Comparison of ENCODE assay signal across 9 cellular contexts in genomic region chr10:70493660-70494234, GRCh38. TPM values are rescaled to one million over a fixed set of nuclear protein-coding genes. Genes with fewer than 3 reads are reported as not detected.
A peak's percentile ranks its signal among the peaks of the same experiment; 100 is the strongest.
DNase-seq lines count a peak whose midpoint lies in the region; ATAC-seq and TF ChIP-seq lines count a peak whose summit lies in the region.
"Had no signal": no experiment of that assay in that cellular context is flagged by ENCODE, and none has a peak within 500 bp of the region (broad histone marks: within the 10 kb centered on the region; RNA-seq: fewer than 3 reads in every experiment).

No MANE protein-coding gene starts in this region.

- peaks cover 28% of the 10 kb centered on the region for H3K4me1 Mint-ChIP-seq in activated naive CD8-positive, alpha-beta T cell treated with anti-CD3 and anti-CD28 coated beads, Interleukin-2, amount 50 U/mL, for 24 hours
- peaks cover 27% of the 10 kb centered on the region for H3K4me1 Mint-ChIP-seq in activated T-cell treated with anti-CD3 and anti-CD28 coated beads, Interleukin-2, amount 50 U/mL, for 72 hours (ENCODE audit: low read depth)

- TF ChIP-seq CTCF in stomach (IDR thresholded peaks at IDR 0.05): no peak

- H3K9me3 ChIP-seq in BLaER1 treated with 17β-estradiol and CSF1 and Interleukin-3, amounts not matched to agents 10 nM and 100 nM (replicated peaks in 1 of 11): no peaks in the 10 kb centered on the region
- no peaks in the 10 kb centered on the region for H3K9me3 ChIP-seq in stomach
- no peaks in the 10 kb centered on the region for H3K9me3 ChIP-seq in GM23248 (ENCODE audit: low read depth)

- peak overlapping the region in 10 of 11 experiments; percentile 11 to 78 (median 70); a peak in 18 of 22 replicates for H3K9ac ChIP-seq in BLaER1 treated with 17β-estradiol and CSF1 and Interleukin-3, amounts not matched to agents 10 nM and 100 nM
- no peak overlapping the region for H3K9ac ChIP-seq in GM23248

- no peaks in the 10 kb centered on the region for H3K9me3 Mint-ChIP-seq in activated naive CD8-positive, alpha-beta T cell treated with anti-CD3 and anti-CD28 coated beads, Interleukin-2, amount 50 U/mL, for 24 hours
- H3K9me3 Mint-ChIP-seq in activated T-cell treated with anti-CD3 and anti-CD28 coated beads, Interleukin-2, amount 50 U/mL, for 72 hours: no peaks in the 10 kb centered on the region

- H3K4me2 ChIP-seq in BLaER1 treated with 17β-estradiol and CSF1 and Interleukin-3, amounts not matched to agents 10 nM and 100 nM: peak overlapping the region; percentile 82 to 99 (median 95)
- no peak overlapping the region for H3K4me2 ChIP-seq in GM23248 (ENCODE audit: unreplicated experiment)

- H4K20me1 ChIP-seq in BLaER1 treated with 17β-estradiol and CSF1 and Interleukin-3, amounts not matched to agents 10 nM and 100 nM: peaks cover 0 to 36% (median 2%) of the 10 kb centered on the region in 11 experiments; a peak in 7 of 22 replicates
- no peaks in the 10 kb centered on the region for H4K20me1 ChIP-seq in GM23248 (ENCODE audit: insufficient read depth)

- no peaks in the 10 kb centered on the region for H3K79me2 ChIP-seq in GM23248 (ENCODE audit: insufficient read depth)

- 33 to 54% (median 50%) methylated on average over 9 of the region's 9 CpGs for WGBS in stomach, 5 donors
- 74 to 76% methylated on average over 9 of the region's 9 CpGs for WGBS in GM23248 (ENCODE audit: low coverage in 1 of 2, low lambda C conversion rate in 2 of 2, missing lambda C conversion rate in 2 of 2), 2 experiments

- TF ChIP-seq EP300 in stomach (IDR thresholded peaks at IDR 0.05): no peak

- no peaks in the 10 kb centered on the region for H3K36me3 Mint-ChIP-seq in activated naive CD8-positive, alpha-beta T cell treated with anti-CD3 and anti-CD28 coated beads, Interleukin-2, amount 50 U/mL, for 24 hours (ENCODE audit: low read depth)
- H3K36me3 Mint-ChIP-seq in activated T-cell treated with anti-CD3 and anti-CD28 coated beads, Interleukin-2, amount 50 U/mL, for 72 hours (ENCODE audit: insufficient read depth in 2 of 2): no peaks in the 10 kb centered on the region

- H3K4me3 ChIP-seq in BLaER1 treated with 17β-estradiol and CSF1 and Interleukin-3, amounts not matched to agents 10 nM and 100 nM: peak overlapping the region in 8 of 10 experiments; percentile 28 to 64 (median 52); a peak in 16 of 20 replicates
- no peak overlapping the region for H3K4me3 ChIP-seq in stomach
- no peak overlapping the region for H3K4me3 ChIP-seq in GM23248

- no peaks in the 10 kb centered on the region for H3F3A ChIP-seq in GM23248 (ENCODE audit: insufficient read depth)

- no peak overlapping the region for H3K27ac Mint-ChIP-seq in activated naive CD8-positive, alpha-beta T cell treated with anti-CD3 and anti-CD28 coated beads, Interleukin-2, amount 50 U/mL, for 24 hours
- H3K27ac Mint-ChIP-seq in activated T-cell treated with anti-CD3 and anti-CD28 coated beads, Interleukin-2, amount 50 U/mL, for 72 hours: no peak overlapping the region

- no peak for TF ChIP-seq POLR2A in stomach (IDR thresholded peaks at IDR 0.05)

- ATAC-seq in GM19351 (IDR thresholded peaks at IDR 0.05; ENCODE audit: unreplicated experiment): peak; percentile 83
- ATAC-seq in HG03280 (IDR thresholded peaks at IDR 0.05; ENCODE audit: unreplicated experiment): peak; percentile 89
- no peak for ATAC-seq in activated naive CD8-positive, alpha-beta T cell treated with anti-CD3 and anti-CD28 coated beads, Interleukin-2, amount 50 U/mL, for 24 hours
- no peak for ATAC-seq in activated T-cell treated with anti-CD3 and anti-CD28 coated beads, Interleukin-2, amount 50 U/mL, for 72 hours (replicated peaks in 1 of 2)

- no peaks in the 10 kb centered on the region for H3K27me3 ChIP-seq in BLaER1 treated with 17β-estradiol and CSF1 and Interleukin-3, amounts not matched to agents 10 nM and 100 nM
- H3K27me3 ChIP-seq in stomach (no peaks in the 10 kb centered on the region), GM23248 (replicated peaks; ENCODE audit: insufficient read depth) (peaks cover 23% of the 10 kb centered on the region)

- peaks cover 63 to 100% (median 100%) of the 10 kb centered on the region in 10 experiments for H3K4me1 ChIP-seq in BLaER1 treated with 17β-estradiol and CSF1 and Interleukin-3, amounts not matched to agents 10 nM and 100 nM
- H3K4me1 ChIP-seq in stomach (peaks cover 0 to 55% (median 18%) of the 10 kb centered on the region in 4 donors), GM23248 (ENCODE audit: insufficient read depth) (no peaks in the 10 kb centered on the region)

- peak overlapping the region in 10 of 11 experiments; percentile 29 to 90 (median 84); a peak in 20 of 22 replicates for H3K27ac ChIP-seq in BLaER1 treated with 17β-estradiol and CSF1 and Interleukin-3, amounts not matched to agents 10 nM and 100 nM
- H3K27ac ChIP-seq in stomach (peak overlapping the region in 4 of 5 donors; percentile 17 to 77 (median 58)), GM23248 (no peak overlapping the region)

- no peaks in the 10 kb centered on the region for H3K9me2 ChIP-seq in GM23248 (ENCODE audit: insufficient read depth)

- intact Hi-C loops in stomach (cut with DNase I; ENCODE audit: low total_unique reads): no loop called here

- no peak overlapping the region for H2AFZ ChIP-seq in GM23248

- in situ Hi-C loops in GM23248 (cut with MboI): no loop called here

- H3K36me3 ChIP-seq in BLaER1 treated with 17β-estradiol and CSF1 and Interleukin-3, amounts not matched to agents 10 nM and 100 nM: no peaks in the 10 kb centered on the region
- H3K36me3 ChIP-seq in stomach (no peaks in the 10 kb centered on the region), GM23248 (ENCODE audit: low read depth) (no peaks in the 10 kb centered on the region)

- DNase-seq in activated naive CD8-positive, alpha-beta T cell treated with anti-CD3 and anti-CD28 coated beads, Interleukin-2, amount 50 U/mL, for 24 hours: peak; percentile 33
- DNase-seq in stomach (peak; percentile 38), GM23248 (no peak)
- DNase-seq in activated T-cell treated with anti-CD3 and anti-CD28 coated beads, Interleukin-2, amount 50 U/mL, for 72 hours: no peak
- no peak for DNase-seq in stimulated activated naive CD4-positive, alpha-beta T cell treated with Interleukin-2 at 50 U/mL for 16 hours (lab: John Stamatoyannopoulos, UW)

- H3K27me3 Mint-ChIP-seq in activated naive CD8-positive, alpha-beta T cell treated with anti-CD3 and anti-CD28 coated beads, Interleukin-2, amount 50 U/mL, for 24 hours: no peaks in the 10 kb centered on the region
- H3K27me3 Mint-ChIP-seq in activated T-cell treated with anti-CD3 and anti-CD28 coated beads, Interleukin-2, amount 50 U/mL, for 72 hours (ENCODE audit: low read depth): peaks cover 11% of the 10 kb centered on the region

- H3K4me3 Mint-ChIP-seq in activated naive CD8-positive, alpha-beta T cell treated with anti-CD3 and anti-CD28 coated beads, Interleukin-2, amount 50 U/mL, for 24 hours: no peak overlapping the region
- no peak overlapping the region for H3K4me3 Mint-ChIP-seq in activated T-cell treated with anti-CD3 and anti-CD28 coated beads, Interleukin-2, amount 50 U/mL, for 72 hours

RNA-seq across cellular contexts. Expression of gene PALD1, which starts 15.2 kb away (rescaled TPM):
- total RNA-seq in stomach: 10 to 100 TPM in 2 of 5 donors, 1 to 10 TPM in 3; 3.6 to 25.1 (median 8.1) TPM
- polyA plus RNA-seq in stomach (1 to 10 TPM; 2.4 to 3.0 (median 2.7) TPM), GM23248 (2016; fragmentation: Nextera tagmentation; extraction: Ambion mirVana) (not detected in 2 replicates)
- total RNA-seq in activated T-cell treated with anti-CD3 and anti-CD28 coated beads, Interleukin-2, amount 50 U/mL, for 72 hours: 1 to 10 TPM; 1.1 to 1.3 TPM
- total RNA-seq in GM23248 (2014; rRNA removed; shearing (Covaris generic)): not detected in 2 replicates

RNA-seq across cellular contexts. Expression of gene NODAL, which starts 52.3 kb away (rescaled TPM):
- total RNA-seq in stomach: not detected
- not detected for polyA plus RNA-seq in stomach
- not detected for total RNA-seq in activated T-cell treated with anti-CD3 and anti-CD28 coated beads, Interleukin-2, amount 50 U/mL, for 72 hours
- not detected in 2 replicates for total RNA-seq in GM23248 (2014; rRNA removed; shearing (Covaris generic))
- polyA plus RNA-seq in GM23248 (2016; fragmentation: Nextera tagmentation; extraction: Ambion mirVana): not detected in 2 replicates
- total RNA-seq: Daoy had no signal

Comparison
In these comparisons a context has a peak if more than half of its experiments do, and no peak if none do; other contexts are left out.
1. H3K4me3 ChIP-seq: peak in BLaER1 treated with 17β-estradiol and CSF1 and Interleukin-3, amounts not matched to agents 10 nM and 100 nM (8 of 10); none in stomach (0 of 4) and GM23248 (single experiment).
2. ATAC-seq: peak in GM19351 (single experiment) and HG03280 (single experiment); none in activated naive CD8-positive, alpha-beta T cell treated with anti-CD3 and anti-CD28 coated beads, Interleukin-2, amount 50 U/mL, for 24 hours (single experiment) and activated T-cell treated with anti-CD3 and anti-CD28 coated beads, Interleukin-2, amount 50 U/mL, for 72 hours (0 of 2).
3. DNase-seq: peak in activated naive CD8-positive, alpha-beta T cell treated with anti-CD3 and anti-CD28 coated beads, Interleukin-2, amount 50 U/mL, for 24 hours (single experiment) and stomach (single experiment); none in activated T-cell treated with anti-CD3 and anti-CD28 coated beads, Interleukin-2, amount 50 U/mL, for 72 hours (0 of 2), stimulated activated naive CD4-positive, alpha-beta T cell treated with Interleukin-2 at 50 U/mL for 16 hours (single experiment) and GM23248 (single experiment).